Comparison of ENCODE assay signal across 32 cellular contexts in genomic region chr3:105293441-105293840, GRCh38.
"Had no signal": no experiment of that assay in that cellular context is flagged by ENCODE, and none has a peak within 500 bp of the region (broad histone marks: within the 10 kb centered on the region; RNA-seq: fewer than 3 reads in every experiment).

No MANE protein-coding gene starts in this region.

- H3K36me3 ChIP-seq: ascending aorta, brain microvascular endothelial cell, breast epithelium, WERI-Rb-1 had no signal

- H3K27me3 ChIP-seq: ascending aorta, body of pancreas, brain microvascular endothelial cell, breast epithelium had no signal

- H3K4me3 ChIP-seq: ascending aorta, body of pancreas, breast epithelium had no signal

- ATAC-seq: activated CD4-positive, alpha-beta T cell treated with anti-CD3 and anti-CD28 coated beads for 36 hours; activated CD4-positive, CD25-positive, alpha-beta regulatory T cell treated with anti-CD3 and anti-CD28 coated beads, Interleukin-2, amount 50 U/mL, for 24 hours; activated CD8-positive, alpha-beta memory T cell treated with anti-CD3 and anti-CD28 coated beads, Interleukin-2, amount 10 ng/mL, durations not matched to agents 7 days and 5 days; activated CD8-positive, alpha-beta T cell treated with anti-CD3 and anti-CD28 coated beads, Interleukin-2, amount 10 ng/mL, durations not matched to agents 7 days and 5 days; activated naive CD8-positive, alpha-beta T cell treated with anti-CD3 and anti-CD28 coated beads, Interleukin-2, amount 50 U/mL, for 24 hours; body of pancreas; WTC11 had no signal

- DNase-seq: activated CD4-positive, alpha-beta memory T cell treated with anti-CD3 and anti-CD28 coated beads, Interleukin-2, amount 10 ng/mL, durations not matched to agents 7 days and 5 days; activated CD4-positive, alpha-beta T cell treated with anti-CD3 and anti-CD28 coated beads for 1 hour; activated CD4-positive, alpha-beta T cell treated with anti-CD3 and anti-CD28 coated beads for 36 hours; activated CD4-positive, alpha-beta T cell treated with anti-CD3 and anti-CD28 coated beads for 48 hours; activated CD4-positive, alpha-beta T cell treated with anti-CD3 and anti-CD28 coated beads, Interleukin-2, amount 10 ng/mL, durations not matched to agents 7 days and 5 days; activated CD4-positive, alpha-beta T cell treated with anti-CD3 and anti-CD28 coated beads, Interleukin-2, amount 50 U/mL, for 48 hours; activated CD4-positive, CD25-positive, alpha-beta regulatory T cell; activated CD8-positive, alpha-beta memory T cell treated with anti-CD3 and anti-CD28 coated beads for 24 hours; activated CD8-positive, alpha-beta memory T cell treated with anti-CD3 and anti-CD28 coated beads, Interleukin-2, amount 10 ng/mL, durations not matched to agents 7 days and 5 days; activated CD8-positive, alpha-beta memory T cell treated with anti-CD3 and anti-CD28 coated beads, Interleukin-2, amount 50 U/mL, for 48 hours; activated CD8-positive, alpha-beta T cell treated with anti-CD3 and anti-CD28 coated beads, Interleukin-2, amount 10 ng/mL, durations not matched to agents 7 days and 5 days; activated effector memory CD4-positive, alpha-beta T cell treated with Interleukin-2 at 50 U/mL for 16 hours; activated gamma-delta T cell; activated naive CD4-positive, alpha-beta T cell treated with anti-CD3 and anti-CD28 coated beads, Interleukin-2, amount 10 ng/mL, durations not matched to agents 7 days and 5 days; activated naive CD4-positive, alpha-beta T cell treated with Interleukin-2 at 50 U/mL for 16 hours; activated naive CD8-positive, alpha-beta T cell treated with anti-CD3 and anti-CD28 coated beads, Interleukin-2, amount 10 ng/mL, durations not matched to agents 7 days and 5 days; activated naive CD8-positive, alpha-beta T cell treated with anti-CD3 and anti-CD28 coated beads, Interleukin-2, amount 50 U/mL, for 24 hours; activated T-cell treated with anti-CD3 and anti-CD28 coated beads, Interleukin-2, amount 50 U/mL, for 24 hours; activated T-cell treated with anti-CD3 and anti-CD28 coated beads, Interleukin-2, amount 50 U/mL, for 48 hours; amygdala; anterior cingulate cortex; body of pancreas; brain microvascular endothelial cell; central memory CD4-positive, alpha-beta T cell; T-helper 1 cell; T-helper 2 cell; T-helper 9 cell; WERI-Rb-1 had no signal

- H3K27ac ChIP-seq: ascending aorta, body of pancreas, brain microvascular endothelial cell, breast epithelium, WERI-Rb-1 had no signal

- H3K9me3 ChIP-seq: ascending aorta, body of pancreas, breast epithelium had no signal

- H3K4me1 ChIP-seq: ascending aorta, body of pancreas, breast epithelium had no signal
